ENCODE assay signal across 16 cellular contexts in the genomic region with DNA sequence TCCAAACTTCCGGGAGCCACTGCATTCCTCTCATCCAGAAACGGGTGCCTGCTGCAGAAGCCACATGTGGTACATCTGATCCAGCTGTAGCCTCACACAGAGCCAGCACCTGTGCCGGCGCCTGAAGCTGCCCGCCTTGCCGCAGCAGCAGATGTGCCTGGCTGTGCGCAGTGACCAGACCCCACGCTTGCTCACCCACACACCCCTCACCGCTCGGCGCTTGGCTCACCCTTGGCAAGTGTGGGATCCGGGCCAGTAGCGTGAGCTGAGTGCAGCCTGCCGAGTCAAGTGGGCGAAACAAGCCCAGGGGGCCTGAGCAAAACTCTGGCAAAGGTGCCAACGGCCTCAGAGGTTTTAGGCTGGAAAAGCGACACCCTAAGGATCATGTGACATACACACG.
"Had no signal": no experiment of that assay in that cellular context is flagged by ENCODE, and none has a peak within 500 bp of the region (broad histone marks: within the 10 kb centered on the region; RNA-seq: fewer than 3 reads in every experiment).

No MANE protein-coding gene starts in this region.

- DNase-seq: activated CD4-positive, alpha-beta T cell treated with anti-CD3 and anti-CD28 coated beads, Interleukin-2, amount 10 ng/mL, durations not matched to agents 7 days and 5 days; activated CD8-positive, alpha-beta memory T cell treated with anti-CD3 and anti-CD28 coated beads, Interleukin-2, amount 50 U/mL, for 4 hours; activated naive CD4-positive, alpha-beta T cell treated with anti-CD3 and anti-CD28 coated beads, Interleukin-2, amount 10 ng/mL, durations not matched to agents 7 days and 5 days; activated T-cell treated with anti-CD3 and anti-CD28 coated beads, Interleukin-2, amount 50 U/mL, for 4 hours; cortex of kidney; gastrocnemius medialis; mammary epithelial cell; midbrain; occipital lobe; retina; small intestine; stimulated activated CD4-positive, alpha-beta T cell treated with anti-CD3 and anti-CD28 coated beads, Interleukin-4, amount 100 ng/mL, for 1 hour; T1000 had no signal

- H3K4me3 Mint-ChIP-seq: activated CD4-positive, alpha-beta T cell treated with anti-CD3 and anti-CD28 coated beads, Interleukin-2, amount 10 ng/mL, durations not matched to agents 7 days and 5 days; activated naive CD4-positive, alpha-beta T cell treated with anti-CD3 and anti-CD28 coated beads, Interleukin-2, amount 10 ng/mL, durations not matched to agents 7 days and 5 days; activated T-cell treated with anti-CD3 and anti-CD28 coated beads, Interleukin-2, amount 50 U/mL, for 4 hours; nephron had no signal

- H3K27ac Mint-ChIP-seq: activated CD4-positive, alpha-beta T cell treated with anti-CD3 and anti-CD28 coated beads, Interleukin-2, amount 10 ng/mL, durations not matched to agents 7 days and 5 days; activated naive CD4-positive, alpha-beta T cell treated with anti-CD3 and anti-CD28 coated beads, Interleukin-2, amount 10 ng/mL, durations not matched to agents 7 days and 5 days; nephron had no signal

- ATAC-seq: gastrocnemius medialis, heart right ventricle had no signal

- H3K4me1 Mint-ChIP-seq: activated CD4-positive, alpha-beta T cell treated with anti-CD3 and anti-CD28 coated beads, Interleukin-2, amount 10 ng/mL, durations not matched to agents 7 days and 5 days; activated naive CD4-positive, alpha-beta T cell treated with anti-CD3 and anti-CD28 coated beads, Interleukin-2, amount 10 ng/mL, durations not matched to agents 7 days and 5 days had no signal

- H3K9me3 ChIP-seq: gastrocnemius medialis, thoracic aorta had no signal

- H3K27ac ChIP-seq: gastrocnemius medialis, heart right ventricle, thoracic aorta had no signal

- H3K9me3 Mint-ChIP-seq: activated CD4-positive, alpha-beta T cell treated with anti-CD3 and anti-CD28 coated beads, Interleukin-2, amount 10 ng/mL, durations not matched to agents 7 days and 5 days; activated naive CD4-positive, alpha-beta T cell treated with anti-CD3 and anti-CD28 coated beads, Interleukin-2, amount 10 ng/mL, durations not matched to agents 7 days and 5 days; activated T-cell treated with anti-CD3 and anti-CD28 coated beads, Interleukin-2, amount 50 U/mL, for 4 hours had no signal

- H3K36me3 ChIP-seq: gastrocnemius medialis, heart right ventricle, thoracic aorta had no signal

- H3K27me3 ChIP-seq: gastrocnemius medialis, heart right ventricle had no signal

- H3K4me3 ChIP-seq: gastrocnemius medialis, heart right ventricle, thoracic aorta had no signal

- H3K4me1 ChIP-seq: gastrocnemius medialis, heart right ventricle had no signal

- H3K27me3 Mint-ChIP-seq: activated CD4-positive, alpha-beta T cell treated with anti-CD3 and anti-CD28 coated beads, Interleukin-2, amount 10 ng/mL, durations not matched to agents 7 days and 5 days; activated naive CD4-positive, alpha-beta T cell treated with anti-CD3 and anti-CD28 coated beads, Interleukin-2, amount 10 ng/mL, durations not matched to agents 7 days and 5 days had no signal

- H3K36me3 Mint-ChIP-seq: activated naive CD4-positive, alpha-beta T cell treated with anti-CD3 and anti-CD28 coated beads, Interleukin-2, amount 10 ng/mL, durations not matched to agents 7 days and 5 days had no signal
